Comparison of ENCODE assay signal across 26 cellular contexts in genomic region chr2:33307659-33308311, GRCh38.
DNase-seq lines count a peak whose midpoint lies in the region; ATAC-seq and TF ChIP-seq lines count a peak whose summit lies in the region.
"Had no signal": no experiment of that assay in that cellular context is flagged by ENCODE, and none has a peak within 500 bp of the region (broad histone marks: within the 10 kb centered on the region; RNA-seq: fewer than 3 reads in every experiment).

No MANE protein-coding gene starts in this region.

- H3F3A ChIP-seq in SK-N-SH (replicated peaks; ENCODE audit: insufficient read depth) = peaks cover 39% of the 10 kb centered on the region

- intact Hi-C loops in Right ventricle myocardium superior (cut with DNase I) = no loop called here
- intact Hi-C loops in mucosa of descending colon (cut with DNase I, micrococcal nuclease) = no loop called here
- intact Hi-C loops in psoas muscle (cut with DNase I) = no loop called here

- CTCF ChIA-PET in SK-N-SH (lab: Yijun Ruan, JAX) = interaction anchor here (0.6 to 0.7 kb wide), 2 partner anchors 65 to 83 kb away, joined by 3 read pairs; no protein-coding TSS in a partner anchor

- DNase-seq in DMS 273 (lab: John Stamatoyannopoulos, UW; ENCODE audit: unreplicated experiment) (peak; percentile 18), DMS 273 treated with DMSO at 0.1 percent for 48 hours (lab: John Stamatoyannopoulos, UW) (no peak), SK-N-SH (no peak), Right ventricle myocardium superior (no peak), mucosa of descending colon (no peak), NCI-H1694 treated with DMSO at 0.1 percent for 48 hours (lab: John Stamatoyannopoulos, UW) (no peak), Peyer's patch (no peak), psoas muscle (no peak)
- DNase-seq: ACHN; Caco-2; CD4-positive, alpha-beta T cell; DMS153; IMR-90; MV-4-11; NCI-H1105 treated with DMSO at 0.1 percent for 48 hours; NCI-H1694; NCI-H2081 treated with DMSO at 0.1 percent for 48 hours; NCI-H2227 treated with DMSO at 0.1 percent for 48 hours; NCI-H510A treated with DMSO at 0.1 percent for 48 hours; NCI-H748 treated with DMSO at 0.1 percent for 48 hours; SJCRH30 had no signal

- H3K4me3 ChIP-seq in SK-N-SH (ENCODE audit: low read depth in 2 of 2, low read length in 1 of 2) = no peak overlapping the region
- no peak overlapping the region for H3K4me3 ChIP-seq in mucosa of descending colon
- H3K4me3 ChIP-seq in Peyer's patch = no peak overlapping the region
- H3K4me3 ChIP-seq in psoas muscle = no peak overlapping the region
- H3K4me3 ChIP-seq: BLaER1, GM23338, SJCRH30 had no signal

- no peak for TF ChIP-seq EP300 in SK-N-SH (IDR thresholded peaks at IDR 0.05; ENCODE audit: borderline replicate concordance in 1 of 2, low read depth in 1 of 2, low read length in 1 of 2)

- H3K27ac ChIP-seq in SK-N-SH (ENCODE audit: low read depth in 2 of 2, low read length in 1 of 2) = peak overlapping the region; percentile 3 to 50; a peak in 3 of 4 replicates
- no peak overlapping the region for H3K27ac ChIP-seq in Peyer's patch
- no peak overlapping the region for H3K27ac ChIP-seq in psoas muscle
- H3K27ac ChIP-seq: 22Rv1, BLaER1, KMS-11, SJCRH30 had no signal

- no peak overlapping the region for H3K9ac ChIP-seq in SK-N-SH
- H3K9ac ChIP-seq: BLaER1, KMS-11 had no signal

- H3K79me2 ChIP-seq in SK-N-SH (ENCODE audit: insufficient read depth) = no peaks in the 10 kb centered on the region; the same call in 1 of the 2 replicates

- no peaks in the 10 kb centered on the region for H3K9me2 ChIP-seq in SK-N-SH

- no peak overlapping the region for H2AFZ ChIP-seq in SK-N-SH (ENCODE audit: low read depth)
- H2AFZ ChIP-seq: GM23338 had no signal

- H3K4me1 ChIP-seq in SK-N-SH (ENCODE audit: control insufficient read depth in 1 of 2, insufficient read depth in 2 of 2, low read depth in 1 of 2, low read length in 1 of 2) (peaks cover 0 to 3% of the 10 kb centered on the region in 2 experiments; a peak in 2 of 4 replicates), mucosa of descending colon (ENCODE audit: low read depth) (peaks cover 11% of the 10 kb centered on the region), Peyer's patch (no peaks in the 10 kb centered on the region), psoas muscle (no peaks in the 10 kb centered on the region)
- H3K4me1 ChIP-seq: BLaER1, SJCRH30 had no signal

- peak; percentile 46 for ATAC-seq in Right ventricle myocardium superior (ENCODE audit: poor library complexity)
- peak; percentile 56 for ATAC-seq in mucosa of descending colon
- ATAC-seq in psoas muscle = no peak
- ATAC-seq: GM23338, HCT116 had no signal

- POLR2A ChIA-PET in SK-N-SH (lab: Yijun Ruan, JAX) = no interaction called here

- H3K36me3 ChIP-seq in SK-N-SH (replicated peaks in 1 of 2; ENCODE audit: control insufficient read depth in 1 of 2, insufficient read depth in 2 of 2, low read length in 1 of 2) (peaks cover 14 to 77% of the 10 kb centered on the region in 2 experiments), mucosa of descending colon (ENCODE audit: low read depth) (no peaks in the 10 kb centered on the region), Peyer's patch (no peaks in the 10 kb centered on the region), psoas muscle (ENCODE audit: insufficient read depth in 1 of 2, low read depth in 1 of 2) (no peaks in the 10 kb centered on the region)
- H3K36me3 ChIP-seq: BLaER1 had no signal

- TF ChIP-seq POLR2A in Peyer's patch (IDR thresholded peaks at IDR 0.05) = no peak

- H4K20me1 ChIP-seq in SK-N-SH (ENCODE audit: insufficient read depth) = no peaks in the 10 kb centered on the region
- H4K20me1 ChIP-seq: BLaER1 had no signal

- no peaks in the 10 kb centered on the region for H3K9me3 ChIP-seq in SK-N-SH
- no peaks in the 10 kb centered on the region for H3K9me3 ChIP-seq in mucosa of descending colon
- no peaks in the 10 kb centered on the region for H3K9me3 ChIP-seq in Peyer's patch
- no peaks in the 10 kb centered on the region for H3K9me3 ChIP-seq in psoas muscle
- H3K9me3 ChIP-seq: BLaER1, Caco-2, SJCRH30 had no signal

- no peak for TF ChIP-seq RAD21 in SK-N-SH (IDR thresholded peaks at IDR 0.05; ENCODE audit: low read length)

- H3K4me2 ChIP-seq in SK-N-SH = no peak overlapping the region
- H3K4me2 ChIP-seq: BLaER1, GM23338, KMS-11 had no signal

- WGBS in SK-N-SH (ENCODE audit: low lambda C conversion rate) = 60% methylated on average over 10 of the region's 10 CpGs
- 60 to 81% (median 61%) methylated on average over 10 of the region's 10 CpGs for WGBS in psoas muscle, 3 donors

- no peak for TF ChIP-seq CTCF in SK-N-SH (IDR thresholded peaks at IDR 0.05)
- no peak for TF ChIP-seq CTCF in mucosa of descending colon (IDR thresholded peaks at IDR 0.05)
- TF ChIP-seq CTCF in Peyer's patch (IDR thresholded peaks at IDR 0.05) = no peak
- no peak for TF ChIP-seq CTCF in psoas muscle (IDR thresholded peaks at IDR 0.05)

- no peaks in the 10 kb centered on the region for H3K27me3 ChIP-seq in SK-N-SH (ENCODE audit: insufficient read depth)
- H3K27me3 ChIP-seq in Peyer's patch = no peaks in the 10 kb centered on the region
- H3K27me3 ChIP-seq in psoas muscle (ENCODE audit: insufficient read depth in 3 of 3, low read length in 2 of 3) = no peaks in the 10 kb centered on the region
- H3K27me3 ChIP-seq: BLaER1, SJCRH30 had no signal

TF ChIP-seq in SK-N-SH, 30 proteins besides CTCF, POLR2A, EP300 and RAD21:
- TF ChIP-seq TCF12 (IDR thresholded peaks at IDR 0.05) = peak; percentile 45
- TF ChIP-seq MAX (IDR thresholded peaks at IDR 0.05; ENCODE audit: low read depth) = no peak
TF ChIP-seq in SK-N-SH: peak in this region for 1.

Comparison
In these comparisons a context has a peak if more than half of its experiments do, and no peak if none do; other contexts are left out.
1. H3K27ac ChIP-seq: peak in SK-N-SH (2 of 2); none in Peyer's patch (0 of 4) and psoas muscle (single experiment).
2. ATAC-seq: peak in Right ventricle myocardium superior (single experiment) and mucosa of descending colon (single experiment); none in psoas muscle (0 of 4).